In the genomic region with DNA sequence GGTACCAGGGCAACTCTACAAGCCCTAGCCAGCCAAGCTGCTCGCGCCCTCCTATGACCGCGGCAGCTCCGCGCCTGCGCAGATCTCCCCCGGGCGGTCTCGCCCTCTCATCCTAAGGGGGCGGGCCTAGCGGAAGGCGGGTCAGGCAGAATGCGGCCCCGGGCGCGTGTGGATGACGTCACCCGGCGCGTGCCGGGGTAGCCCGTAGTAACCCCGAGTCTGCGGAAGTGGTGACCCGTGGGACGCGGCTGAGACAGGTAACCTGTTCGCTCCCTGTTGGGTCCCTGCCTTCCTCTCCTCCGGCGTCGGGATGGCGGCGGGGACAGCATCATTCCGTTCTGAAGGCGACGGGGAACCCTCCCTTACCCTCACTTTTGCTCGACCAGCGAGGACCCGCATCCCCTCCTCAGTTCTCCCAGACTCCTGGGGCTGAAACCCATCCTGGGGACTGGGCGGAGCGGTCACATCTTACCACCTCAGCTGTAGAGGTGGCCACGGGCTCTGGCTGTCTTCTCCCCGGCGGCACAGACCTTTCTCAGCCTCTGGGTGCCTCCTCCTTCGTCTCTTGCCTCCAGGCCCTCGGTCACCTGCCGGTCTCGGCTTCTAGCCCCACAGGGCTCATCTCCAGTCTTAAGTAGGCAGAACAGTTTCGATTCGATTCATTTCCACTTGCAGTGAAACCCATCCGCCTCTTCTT, we compare ENCODE assay signal across 1 cellular context.
TF ChIP-seq lines count a peak whose summit lies in the region.

AOPEP (plus strand) TSS at position 205 of the 697 bp plus-strand sequence. CDS start 33,085 bp downstream, outside the sequence.

TF ChIP-seq in HepG2, 621 proteins besides CTCF, POLR2A, EP300 and RAD21 (continued from another document and continues in another):
- TF ChIP-seq RFX3 (CRISPR knock-in tag; IDR thresholded peaks at IDR 0.05) (peak; percentile 80), NFIB (CRISPR knock-in tag; IDR thresholded peaks at IDR 0.05; ENCODE audit: borderline replicate concordance) (no peak), NFKB2 (CRISPR knock-in tag; IDR thresholded peaks at IDR 0.05; ENCODE audit: borderline replicate concordance) (peak; percentile 78; the same call in 1 of the 2 replicates), HNRNPK (IDR thresholded peaks at IDR 0.05; ENCODE audit: low read depth, low read length, poor library complexity, severe bottlenecking) (no peak), ZNF253 (CRISPR knock-in tag; IDR thresholded peaks at IDR 0.05; ENCODE audit: borderline replicate concordance) (no peak), U2AF2 (IDR thresholded peaks at IDR 0.05; ENCODE audit: low read depth, low read length) (no peak), ZNF547 (CRISPR knock-in tag; IDR thresholded peaks at IDR 0.05) (no peak), TMF1 (CRISPR knock-in tag; IDR thresholded peaks at IDR 0.05; ENCODE audit: low read depth) (no peak), ZNF574 (CRISPR knock-in tag; IDR thresholded peaks at IDR 0.05) (peak; percentile 89), ZBTB43 (CRISPR knock-in tag; conservative IDR thresholded peaks at IDR 0.05) (peak; percentile 73; the same call in 1 of the 2 replicates), ZNF546 (CRISPR knock-in tag; conservative IDR thresholded peaks at IDR 0.05) (no peak), ZNF619 (CRISPR knock-in tag; IDR thresholded peaks at IDR 0.05) (no peak), ZKSCAN1 (IDR thresholded peaks at IDR 0.05; ENCODE audit: low read length) (no peak), SALL1 (CRISPR knock-in tag; IDR thresholded peaks at IDR 0.05) (peak; percentile 87), MXD1 (CRISPR knock-in tag; IDR thresholded peaks at IDR 0.05) (peak; percentile 92; the same call in 1 of the 2 replicates), CBFB (CRISPR knock-in tag; IDR thresholded peaks at IDR 0.05) (peak; percentile 85), RNF2 (conservative IDR thresholded peaks at IDR 0.05; ENCODE audit: low read depth) (no peak), ZNF674 (CRISPR knock-in tag; IDR thresholded peaks at IDR 0.05; ENCODE audit: low read depth) (no peak), ZNF556 (CRISPR knock-in tag; IDR thresholded peaks at IDR 0.05; ENCODE audit: borderline replicate concordance) (no peak), DNMT1 (CRISPR knock-in tag; IDR thresholded peaks at IDR 0.05) (no peak), ZNF740 (CRISPR knock-in tag; IDR thresholded peaks at IDR 0.05) (no peak), YY1 (IDR thresholded peaks at IDR 0.05; ENCODE audit: insufficient read depth, insufficient replicate concordance, low read depth, low read length) (peak; percentile 39), ZNF792 (CRISPR knock-in tag; IDR thresholded peaks at IDR 0.05) (no peak; the same call in 1 of the 2 replicates), ARNTL (CRISPR knock-in tag; IDR thresholded peaks at IDR 0.05) (no peak), MTF2 (CRISPR knock-in tag; IDR thresholded peaks at IDR 0.05; ENCODE audit: borderline replicate concordance) (no peak), ZNF800 (CRISPR knock-in tag; IDR thresholded peaks at IDR 0.05) (peak; percentile 70; the same call in 1 of the 2 replicates), ZNF776 (CRISPR knock-in tag; IDR thresholded peaks at IDR 0.05) (peak; percentile 71; the same call in 1 of the 2 replicates), FOXP1 (IDR thresholded peaks at IDR 0.05) (no peak), FOXP1 (CRISPR knock-in tag; IDR thresholded peaks at IDR 0.05) (no peak), THAP11 (CRISPR knock-in tag; IDR thresholded peaks at IDR 0.05) (peak; percentile 92), HNRNPUL1 (IDR thresholded peaks at IDR 0.05; ENCODE audit: low read depth, low read length) (no peak), ZNF501 (CRISPR knock-in tag; IDR thresholded peaks at IDR 0.05) (peak; percentile 72), SIX1 (CRISPR knock-in tag; IDR thresholded peaks at IDR 0.05; ENCODE audit: borderline replicate concordance) (no peak), ZSCAN21 (CRISPR knock-in tag; IDR thresholded peaks at IDR 0.05; ENCODE audit: borderline replicate concordance) (0 out of 2 replicates have a peak, but pooled peaks have one; percentile 31), ZNF354B (CRISPR knock-in tag; IDR thresholded peaks at IDR 0.05) (no peak), NKX3-1 (CRISPR knock-in tag; IDR thresholded peaks at IDR 0.05) (0 out of 2 replicates have a peak, but pooled peaks have one; percentile 50), NCOA1 (CRISPR knock-in tag; IDR thresholded peaks at IDR 0.05) (no peak), ZNF577 (CRISPR knock-in tag; IDR thresholded peaks at IDR 0.05; ENCODE audit: borderline replicate concordance, low read depth) (no peak), CEBPB (IDR thresholded peaks at IDR 0.05; ENCODE audit: borderline replicate concordance, low read depth, low read length) (no peak; the same call in 1 of the 2 replicates), ZKSCAN8 (CRISPR knock-in tag; IDR thresholded peaks at IDR 0.05; ENCODE audit: borderline replicate concordance) (peak; percentile 44; the same call in 1 of the 2 replicates)
- TF ChIP-seq, protein P1, sequence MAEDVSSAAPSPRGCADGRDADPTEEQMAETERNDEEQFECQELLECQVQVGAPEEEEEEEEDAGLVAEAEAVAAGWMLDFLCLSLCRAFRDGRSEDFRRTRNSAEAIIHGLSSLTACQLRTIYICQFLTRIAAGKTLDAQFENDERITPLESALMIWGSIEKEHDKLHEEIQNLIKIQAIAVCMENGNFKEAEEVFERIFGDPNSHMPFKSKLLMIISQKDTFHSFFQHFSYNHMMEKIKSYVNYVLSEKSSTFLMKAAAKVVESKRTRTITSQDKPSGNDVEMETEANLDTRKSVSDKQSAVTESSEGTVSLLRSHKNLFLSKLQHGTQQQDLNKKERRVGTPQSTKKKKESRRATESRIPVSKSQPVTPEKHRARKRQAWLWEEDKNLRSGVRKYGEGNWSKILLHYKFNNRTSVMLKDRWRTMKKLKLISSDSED (CRISPR knock-in tag; IDR thresholded peaks at IDR 0.05) = no peak
- TF ChIP-seq, protein P2, sequence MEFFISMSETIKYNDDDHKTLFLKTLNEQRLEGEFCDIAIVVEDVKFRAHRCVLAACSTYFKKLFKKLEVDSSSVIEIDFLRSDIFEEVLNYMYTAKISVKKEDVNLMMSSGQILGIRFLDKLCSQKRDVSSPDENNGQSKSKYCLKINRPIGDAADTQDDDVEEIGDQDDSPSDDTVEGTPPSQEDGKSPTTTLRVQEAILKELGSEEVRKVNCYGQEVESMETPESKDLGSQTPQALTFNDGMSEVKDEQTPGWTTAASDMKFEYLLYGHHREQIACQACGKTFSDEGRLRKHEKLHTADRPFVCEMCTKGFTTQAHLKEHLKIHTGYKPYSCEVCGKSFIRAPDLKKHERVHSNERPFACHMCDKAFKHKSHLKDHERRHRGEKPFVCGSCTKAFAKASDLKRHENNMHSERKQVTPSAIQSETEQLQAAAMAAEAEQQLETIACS (CRISPR knock-in tag; IDR thresholded peaks at IDR 0.05) = peak; percentile 47; the same call in 1 of the 2 replicates
- TF ChIP-seq, protein P3, sequence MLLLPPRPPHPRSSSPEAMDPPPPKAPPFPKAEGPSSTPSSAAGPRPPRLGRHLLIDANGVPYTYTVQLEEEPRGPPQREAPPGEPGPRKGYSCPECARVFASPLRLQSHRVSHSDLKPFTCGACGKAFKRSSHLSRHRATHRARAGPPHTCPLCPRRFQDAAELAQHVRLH (CRISPR knock-in tag; IDR thresholded peaks at IDR 0.05; ENCODE audit: borderline replicate concordance, low read depth) = peak; percentile 91
- TF ChIP-seq, protein P4, sequence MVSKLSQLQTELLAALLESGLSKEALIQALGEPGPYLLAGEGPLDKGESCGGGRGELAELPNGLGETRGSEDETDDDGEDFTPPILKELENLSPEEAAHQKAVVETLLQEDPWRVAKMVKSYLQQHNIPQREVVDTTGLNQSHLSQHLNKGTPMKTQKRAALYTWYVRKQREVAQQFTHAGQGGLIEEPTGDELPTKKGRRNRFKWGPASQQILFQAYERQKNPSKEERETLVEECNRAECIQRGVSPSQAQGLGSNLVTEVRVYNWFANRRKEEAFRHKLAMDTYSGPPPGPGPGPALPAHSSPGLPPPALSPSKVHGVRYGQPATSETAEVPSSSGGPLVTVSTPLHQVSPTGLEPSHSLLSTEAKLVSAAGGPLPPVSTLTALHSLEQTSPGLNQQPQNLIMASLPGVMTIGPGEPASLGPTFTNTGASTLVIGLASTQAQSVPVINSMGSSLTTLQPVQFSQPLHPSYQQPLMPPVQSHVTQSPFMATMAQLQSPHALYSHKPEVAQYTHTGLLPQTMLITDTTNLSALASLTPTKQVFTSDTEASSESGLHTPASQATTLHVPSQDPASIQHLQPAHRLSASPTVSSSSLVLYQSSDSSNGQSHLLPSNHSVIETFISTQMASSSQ (IDR thresholded peaks at IDR 0.05; ENCODE audit: low read depth) = no peak
- TF ChIP-seq, protein P4 (CRISPR knock-in tag; IDR thresholded peaks at IDR 0.05; ENCODE audit: borderline replicate concordance) = peak; percentile 54; the same call in 1 of the 2 replicates
- TF ChIP-seq, protein P5, sequence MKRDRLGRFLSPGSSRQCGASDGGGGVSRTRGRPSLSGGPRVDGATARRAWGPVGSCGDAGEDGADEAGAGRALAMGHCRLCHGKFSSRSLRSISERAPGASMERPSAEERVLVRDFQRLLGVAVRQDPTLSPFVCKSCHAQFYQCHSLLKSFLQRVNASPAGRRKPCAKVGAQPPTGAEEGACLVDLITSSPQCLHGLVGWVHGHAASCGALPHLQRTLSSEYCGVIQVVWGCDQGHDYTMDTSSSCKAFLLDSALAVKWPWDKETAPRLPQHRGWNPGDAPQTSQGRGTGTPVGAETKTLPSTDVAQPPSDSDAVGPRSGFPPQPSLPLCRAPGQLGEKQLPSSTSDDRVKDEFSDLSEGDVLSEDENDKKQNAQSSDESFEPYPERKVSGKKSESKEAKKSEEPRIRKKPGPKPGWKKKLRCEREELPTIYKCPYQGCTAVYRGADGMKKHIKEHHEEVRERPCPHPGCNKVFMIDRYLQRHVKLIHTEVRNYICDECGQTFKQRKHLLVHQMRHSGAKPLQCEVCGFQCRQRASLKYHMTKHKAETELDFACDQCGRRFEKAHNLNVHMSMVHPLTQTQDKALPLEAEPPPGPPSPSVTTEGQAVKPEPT (CRISPR knock-in tag; IDR thresholded peaks at IDR 0.05; ENCODE audit: low read depth) = no peak
